In genomic region chr16:19589771-19590302, GRCh38 we compare ENCODE assay signal across 10 cellular contexts. TPM values are rescaled to one million over a fixed set of nuclear protein-coding genes. Genes with fewer than 3 reads are reported as not detected.
A peak's percentile ranks its signal among the peaks of the same experiment; 100 is the strongest.
DNase-seq lines count a peak whose midpoint lies in the region; TF ChIP-seq lines count a peak whose summit lies in the region.
"Had no signal": no experiment of that assay in that cellular context is flagged by ENCODE, and none has a peak within 500 bp of the region (broad histone marks: within the 10 kb centered on the region; RNA-seq: fewer than 3 reads in every experiment).

No MANE protein-coding gene starts in this region.

- H3K4me3 ChIP-seq in rectal smooth muscle tissue (ENCODE audit: low read length) (no peak overlapping the region), BE2C (ENCODE audit: low read depth, low read length) (no peak overlapping the region)

- no peaks in the 10 kb centered on the region for H3K27me3 ChIP-seq in rectal smooth muscle tissue (ENCODE audit: control insufficient read depth, insufficient read depth, low read length)
- H3K27me3 ChIP-seq in BE2C: no peaks in the 10 kb centered on the region

- no peaks in the 10 kb centered on the region for H3K9me3 ChIP-seq in BE2C

- H3K36me3 ChIP-seq in rectal smooth muscle tissue (ENCODE audit: control insufficient read depth, insufficient read depth, low read length): peaks cover 13% of the 10 kb centered on the region
- no peaks in the 10 kb centered on the region; the same call in 1 of the 2 replicates for H3K36me3 ChIP-seq in BE2C

- TF ChIP-seq CTCF in BE2C (IDR thresholded peaks at IDR 0.05; ENCODE audit: low read depth, low read length): no peak

- peak; percentile 16 for DNase-seq in EL
- peak; percentile 83 for DNase-seq in fibroblast of the conjunctiva (ENCODE audit: low read depth)
- no peak for DNase-seq in BE2C
- DNase-seq in activated CD4-positive, alpha-beta T cell treated with anti-CD3 and anti-CD28 coated beads for 48 hours: no peak
- no peak for DNase-seq in NCI-H128 (lab: John Stamatoyannopoulos, UW; ENCODE audit: unreplicated experiment)
- DNase-seq in Ammon's horn (ENCODE audit: low spot score): no peak
- DNase-seq: activated CD8-positive, alpha-beta memory T cell treated with anti-CD3 and anti-CD28 coated beads for 24 hours; naive B cell had no signal

- no peak overlapping the region for H3K9ac ChIP-seq in rectal smooth muscle tissue (ENCODE audit: low read length)

- H3K27ac ChIP-seq in angular gyrus (ENCODE audit: low read depth, low read length): peak overlapping the region; percentile 40
- peak overlapping the region; percentile 80 for H3K27ac ChIP-seq in rectal smooth muscle tissue (ENCODE audit: low read depth, low read length)

- H3K4me1 ChIP-seq in rectal smooth muscle tissue (ENCODE audit: control insufficient read depth, insufficient read depth, low read length): peaks cover 3% of the 10 kb centered on the region
- no peaks in the 10 kb centered on the region for H3K4me1 ChIP-seq in BE2C

RNA-seq across cellular contexts. Expression of gene VPS35L, which starts 34.3 kb away (rescaled TPM):
- 29.8 TPM for polyA plus RNA-seq in BE2C (2012; ENCODE audit: insufficient read depth, insufficient read length, low read depth)

Comparison
In these comparisons a context has a peak if more than half of its experiments do, and no peak if none do; other contexts are left out.
1. DNase-seq: peak in EL (single experiment) and fibroblast of the conjunctiva (single experiment); none in BE2C (single experiment), activated CD4-positive, alpha-beta T cell treated with anti-CD3 and anti-CD28 coated beads for 48 hours (single experiment), NCI-H128 (single experiment) and Ammon's horn (single experiment).